Comparison of ENCODE assay signal across 18 cellular contexts in the genomic region with DNA sequence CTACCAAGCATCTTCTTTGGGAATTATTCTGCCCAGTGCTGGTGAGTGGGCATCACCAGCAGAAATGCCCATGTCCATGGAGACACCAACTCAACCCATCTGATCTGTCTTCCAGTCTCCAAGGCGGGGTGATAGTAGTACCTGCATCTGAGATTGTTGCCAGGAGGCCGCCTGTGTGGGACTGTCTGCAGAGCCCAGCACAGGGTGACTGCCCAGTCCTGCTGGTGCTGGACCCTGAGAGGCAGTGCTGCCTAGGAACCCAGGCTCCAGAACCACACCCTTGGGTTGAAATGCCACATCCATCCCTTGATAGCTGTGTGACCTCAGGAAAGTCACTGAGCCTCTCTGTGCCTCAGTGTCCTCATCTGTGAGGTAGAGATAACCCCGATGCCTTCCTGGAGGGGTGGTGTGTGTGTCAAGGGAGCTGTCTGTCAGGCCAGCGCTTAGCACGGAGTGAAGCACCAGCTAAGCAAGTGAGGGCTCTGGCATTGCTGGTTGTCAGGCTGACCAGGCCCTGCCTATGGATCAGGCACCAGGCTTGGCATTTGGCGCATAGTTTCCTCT.
DNase-seq lines count a peak whose midpoint lies in the region; ATAC-seq, FAIRE-seq and TF ChIP-seq lines count a peak whose summit lies in the region.
"Had no signal": no experiment of that assay in that cellular context is flagged by ENCODE, and none has a peak within 500 bp of the region (broad histone marks: within the 10 kb centered on the region; RNA-seq: fewer than 3 reads in every experiment).

No MANE protein-coding gene starts in this region.

- in situ Hi-C loops in HepG2 (cut with HindIII; ENCODE audit: extremely low pct_ligation_motif_present, low pct_unique_long_range_greater_than_20kb) = no loop called here

- TF ChIP-seq POLR2A in HepG2 (IDR thresholded peaks at IDR 0.05; ENCODE audit: insufficient read depth in 1 of 2, low read depth in 2 of 2, low read length in 2 of 2) = no peak

- peaks cover 21% of the 10 kb centered on the region for H3K4me1 ChIP-seq in astrocyte (ENCODE audit: insufficient read depth, low read length)
- no peaks in the 10 kb centered on the region for H3K4me1 ChIP-seq in HepG2 (ENCODE audit: insufficient read depth, low read length)
- no peaks in the 10 kb centered on the region for H3K4me1 ChIP-seq in upper lobe of right lung
- no peaks in the 10 kb centered on the region for H3K4me1 ChIP-seq in tibial artery

- H3K36me3 ChIP-seq in astrocyte (ENCODE audit: insufficient read depth, low read length) (no peaks in the 10 kb centered on the region), HepG2 (replicated peaks in 1 of 2; ENCODE audit: control insufficient read depth in 1 of 2, insufficient read depth in 2 of 2, low read length in 2 of 2) (no peaks in the 10 kb centered on the region), upper lobe of right lung (no peaks in the 10 kb centered on the region), tibial artery (no peaks in the 10 kb centered on the region)

- no peak for ATAC-seq in HepG2
- no peak for ATAC-seq in upper lobe of right lung
- ATAC-seq: CD8-positive, alpha-beta T cell; GM12878 had no signal

- POLR2A ChIA-PET in HepG2 (lab: Yijun Ruan, JAX) = no interaction called here

- H4K20me1 ChIP-seq in astrocyte (ENCODE audit: insufficient read depth, low read length) = peaks cover 14% of the 10 kb centered on the region
- H4K20me1 ChIP-seq in HepG2 (ENCODE audit: insufficient read depth, low read length) = no peaks in the 10 kb centered on the region

- CTCF ChIA-PET in HepG2 (lab: Yijun Ruan, JAX; ENCODE audit: low intra/inter-chr PET ratio, low total read pairs) = no interaction called here

- peaks cover 21% of the 10 kb centered on the region for H3K4me1 Mint-ChIP-seq in astrocyte (ENCODE audit: low read depth, unreplicated experiment)
- peaks cover 14% of the 10 kb centered on the region for H3K4me1 Mint-ChIP-seq in glutamatergic neuron (ENCODE audit: low read depth, unreplicated experiment)
- H3K4me1 Mint-ChIP-seq: B cell had no signal

- H3K4me3 Mint-ChIP-seq in astrocyte (ENCODE audit: unreplicated experiment) (no peak overlapping the region), glutamatergic neuron (ENCODE audit: unreplicated experiment) (no peak overlapping the region)
- H3K4me3 Mint-ChIP-seq: B cell; CD8-positive, alpha-beta T cell; IgD-negative memory B cell had no signal

- no peak overlapping the region for H3K4me3 ChIP-seq in astrocyte (ENCODE audit: insufficient read depth, low read depth, low read length)
- no peak overlapping the region for H3K4me3 ChIP-seq in HepG2 (replicated peaks in 1 of 3; ENCODE audit: insufficient read depth in 1 of 3, low read depth in 2 of 3, low read length in 3 of 3)
- no peak overlapping the region for H3K4me3 ChIP-seq in upper lobe of right lung
- H3K4me3 ChIP-seq in tibial artery = no peak overlapping the region
- H3K4me3 ChIP-seq: GM12878, GM23248 had no signal

- no peaks in the 10 kb centered on the region for H3K9me3 Mint-ChIP-seq in astrocyte (ENCODE audit: unreplicated experiment)
- H3K9me3 Mint-ChIP-seq in glutamatergic neuron (ENCODE audit: unreplicated experiment) = peaks cover 2% of the 10 kb centered on the region
- H3K9me3 Mint-ChIP-seq: CD8-positive, alpha-beta T cell had no signal

- no peaks in the 10 kb centered on the region for H3K79me2 ChIP-seq in astrocyte (ENCODE audit: insufficient read depth, low read length)
- H3K79me2 ChIP-seq in HepG2 (ENCODE audit: insufficient read depth, low read length) = no peaks in the 10 kb centered on the region

- FAIRE-seq in HTR-8/SVneo (lab: Jason Lieb, UNC) (peak; percentile 54), astrocyte (lab: Jason Lieb, UNC) (no peak), HepG2 (lab: Jason Lieb, UNC) (no peak)
- FAIRE-seq: GM12878, GM19239, H54 had no signal

- H3K27me3 Mint-ChIP-seq in astrocyte (ENCODE audit: low read depth, unreplicated experiment) (peaks cover 17% of the 10 kb centered on the region), glutamatergic neuron (ENCODE audit: unreplicated experiment) (peaks cover 9% of the 10 kb centered on the region)
- H3K27me3 Mint-ChIP-seq: B cell, IgD-negative memory B cell had no signal

- H3K27me3 ChIP-seq in astrocyte (ENCODE audit: insufficient read depth, low read length) (no peaks in the 10 kb centered on the region), HepG2 (ENCODE audit: control insufficient read depth in 1 of 2, insufficient read depth in 2 of 2, low read length in 2 of 2) (peaks cover 13 to 81% of the 10 kb centered on the region in 2 experiments), upper lobe of right lung (no peaks in the 10 kb centered on the region), tibial artery (peaks cover 0 to 37% of the 10 kb centered on the region in 2 donors)

- H3K27ac Mint-ChIP-seq in astrocyte (ENCODE audit: unreplicated experiment) = no peak overlapping the region
- H3K27ac Mint-ChIP-seq in glutamatergic neuron (ENCODE audit: unreplicated experiment) = no peak overlapping the region
- H3K27ac Mint-ChIP-seq: B cell; CD8-positive, alpha-beta T cell; IgD-negative memory B cell had no signal

- no peak for TF ChIP-seq RAD21 in HepG2 (CRISPR knock-in tag; IDR thresholded peaks at IDR 0.05)

- TF ChIP-seq EP300 in HepG2 (IDR thresholded peaks at IDR 0.05; ENCODE audit: low read depth in 2 of 2, low read length in 2 of 2) = no peak
- TF ChIP-seq EP300 in HepG2 (CRISPR knock-in tag; IDR thresholded peaks at IDR 0.05; ENCODE audit: borderline replicate concordance) = no peak

- H3K27ac ChIP-seq in astrocyte (ENCODE audit: low read depth, low read length) (peak overlapping the region; percentile 30), HepG2 (ENCODE audit: extremely low read length, insufficient read depth, low read length) (no peak overlapping the region), upper lobe of right lung (no peak overlapping the region), tibial artery (no peak overlapping the region)
- H3K27ac ChIP-seq: GM23248 had no signal

- H3K9me3 ChIP-seq in astrocyte (ENCODE audit: insufficient read depth, low read depth, low read length) (no peaks in the 10 kb centered on the region), HepG2 (ENCODE audit: low read length) (no peaks in the 10 kb centered on the region), upper lobe of right lung (no peaks in the 10 kb centered on the region), tibial artery (no peaks in the 10 kb centered on the region)

- H2AFZ ChIP-seq in astrocyte (ENCODE audit: low read depth, low read length) (no peak overlapping the region), HepG2 (ENCODE audit: low read length) (no peak overlapping the region)
- H2AFZ ChIP-seq: GM23248 had no signal

- H3K36me3 Mint-ChIP-seq in astrocyte (ENCODE audit: low read depth, unreplicated experiment) (no peaks in the 10 kb centered on the region), glutamatergic neuron (ENCODE audit: unreplicated experiment) (no peaks in the 10 kb centered on the region)
- H3K36me3 Mint-ChIP-seq: CD8-positive, alpha-beta T cell had no signal

- no peak for DNase-seq in HTR-8/SVneo (ENCODE audit: insufficient read length, low spot score)
- no peak for DNase-seq in astrocyte (ENCODE audit: low read depth)
- DNase-seq in HepG2 (ENCODE audit: low spot score) = no peak
- peak; percentile 47 for DNase-seq in upper lobe of right lung
- DNase-seq in stimulated activated naive CD4-positive, alpha-beta T cell (lab: John Stamatoyannopoulos, UW) = no peak
- DNase-seq in glutamatergic neuron = no peak
- DNase-seq in tibial artery = no peak
- DNase-seq: CD8-positive, alpha-beta T cell; DMS 273 treated with DMSO at 0.1 percent for 48 hours; DMS53; DND-41; KG1 had no signal

- BruUV-seq in HepG2 (replicated peaks; lab: Mats Ljungman, UMichigan) = no TSS peak

- intact Hi-C loops in HepG2 (cut with micrococcal nuclease; ENCODE audit: unreplicated experiment) = no loop called here
- intact Hi-C loops in upper lobe of right lung (cut with DNase I) = no loop called here
- intact Hi-C loops in tibial artery (cut with DNase I; ENCODE audit: low total_unique reads) = no loop called here

- TF ChIP-seq CTCF in astrocyte (IDR thresholded peaks at IDR 0.05; ENCODE audit: insufficient read depth, low read depth, low read length) (no peak), HepG2 (CRISPR knock-in tag; IDR thresholded peaks at IDR 0.05) (no peak), upper lobe of right lung (IDR thresholded peaks at IDR 0.05) (no peak), glutamatergic neuron (IDR thresholded peaks at IDR 0.05; ENCODE audit: partially characterized antibody, unreplicated experiment) (no peak), tibial artery (IDR thresholded peaks at IDR 0.05) (no peak)

- peak overlapping the region; percentile 11 for H3K9ac ChIP-seq in astrocyte (ENCODE audit: low read length)
- H3K9ac ChIP-seq in HepG2 (ENCODE audit: insufficient read depth, low read depth, low read length) = no peak overlapping the region
- H3K9ac ChIP-seq: GM23248 had no signal

- peak overlapping the region; percentile 70 for H3K4me2 ChIP-seq in astrocyte (ENCODE audit: low read length)
- H3K4me2 ChIP-seq in HepG2 (ENCODE audit: low read depth, low read length) = no peak overlapping the region

- WGBS in HepG2 (ENCODE audit: low lambda C conversion rate) = 25% methylated on average over 4 of the region's 6 CpGs

TF ChIP-seq in HepG2, 621 proteins besides CTCF, POLR2A, EP300 and RAD21:
- TF ChIP-seq ZNF768 (CRISPR knock-in tag; IDR thresholded peaks at IDR 0.05) (peak; percentile 91), HES4 (CRISPR knock-in tag; IDR thresholded peaks at IDR 0.05; ENCODE audit: borderline replicate concordance) (no peak)
